In genomic region chr12:124744659-124745467, GRCh38 we compare ENCODE assay signal across 8 cellular contexts.
DNase-seq lines count a peak whose midpoint lies in the region; ATAC-seq and TF ChIP-seq lines count a peak whose summit lies in the region.

No MANE protein-coding gene starts in this region.

- H3K9me3 Mint-ChIP-seq in CD8-positive, alpha-beta memory T cell = no peaks in the 10 kb centered on the region

- H3K27me3 Mint-ChIP-seq in CD8-positive, alpha-beta memory T cell = peaks cover 9 to 21% of the 10 kb centered on the region in 2 donors

- H3K4me1 ChIP-seq in Panc1 (ENCODE audit: control insufficient read depth, insufficient read depth, low read length) = peaks cover 86% of the 10 kb centered on the region
- peaks cover 11% of the 10 kb centered on the region; the same call in 1 of the 2 replicates for H3K4me1 ChIP-seq in iPS-20b (ENCODE audit: insufficient read depth, low read length)
- no peaks in the 10 kb centered on the region for H3K4me1 ChIP-seq in CD8-positive, alpha-beta memory T cell (ENCODE audit: insufficient read depth, low read length)

- H3K4me1 Mint-ChIP-seq in CD8-positive, alpha-beta memory T cell = peaks cover 4 to 6% (median 5%) of the 10 kb centered on the region in 3 donors

- BruUV-seq in Panc1 (replicated peaks; lab: Mats Ljungman, UMichigan) = no TSS peak

- H3K27ac ChIP-seq in Panc1 (ENCODE audit: low read length) (peak overlapping the region; percentile 100), iPS-20b (ENCODE audit: low read length) (peak overlapping the region; percentile 68)
- no peak overlapping the region for H3K27ac ChIP-seq in CD8-positive, alpha-beta memory T cell (ENCODE audit: low read depth, low read length)

- peak overlapping the region; percentile 44; the same call in 1 of the 2 replicates for H3K9ac ChIP-seq in iPS-20b (ENCODE audit: low read depth, low read length)

- ATAC-seq in Panc1 = no peak
- no peak for ATAC-seq in GM18868 (IDR thresholded peaks at IDR 0.05; ENCODE audit: unreplicated experiment)

- POLR2A ChIA-PET in Panc1 (lab: Charles Lee) = no interaction called here
- POLR2A ChIA-PET in CD8-positive, alpha-beta memory T cell (lab: Charles Lee) = no interaction called here

- H3K27ac Mint-ChIP-seq in CD8-positive, alpha-beta memory T cell = no peak overlapping the region

- no peaks in the 10 kb centered on the region for H3K27me3 ChIP-seq in Panc1 (ENCODE audit: control insufficient read depth, insufficient read depth, low read length)
- 0 out of 2 replicates have a peak, but pooled peaks cover 4% of the 10 kb centered on the region for H3K27me3 ChIP-seq in iPS-20b (ENCODE audit: insufficient read depth, low read length)
- no peaks in the 10 kb centered on the region for H3K27me3 ChIP-seq in CD8-positive, alpha-beta memory T cell (ENCODE audit: insufficient read depth, low read length, poor library complexity, severe bottlenecking)

- no peak overlapping the region for H3K4me3 Mint-ChIP-seq in CD8-positive, alpha-beta memory T cell

- TF ChIP-seq CTCF in Panc1 (IDR thresholded peaks at IDR 0.05) = no peak

- H3K9me3 ChIP-seq in Panc1 (ENCODE audit: control insufficient read depth, insufficient read depth, low read depth, low read length) = peaks cover 3% of the 10 kb centered on the region; the same call in 1 of the 2 replicates
- H3K9me3 ChIP-seq in iPS-20b (ENCODE audit: insufficient read depth, low read depth, low read length) = no peaks in the 10 kb centered on the region
- no peaks in the 10 kb centered on the region for H3K9me3 ChIP-seq in CD8-positive, alpha-beta memory T cell (ENCODE audit: low read length)

- H3K4me3 ChIP-seq in Panc1 (ENCODE audit: low read depth in 2 of 2, low read length in 2 of 2) (no peak overlapping the region), iPS-20b (ENCODE audit: low read length) (peak overlapping the region; percentile 21; the same call in 1 of the 2 replicates)
- H3K4me3 ChIP-seq in CD8-positive, alpha-beta memory T cell (ENCODE audit: low read length) = no peak overlapping the region

- H3K36me3 Mint-ChIP-seq in CD8-positive, alpha-beta memory T cell = no peaks in the 10 kb centered on the region

- CTCF ChIA-PET in Panc1 (lab: Charles Lee) = interaction anchor here (0.8 kb wide), 1 partner anchor 14 kb away, joined by 3 read pairs; no protein-coding TSS in a partner anchor
- CTCF ChIA-PET in CD8-positive, alpha-beta memory T cell (lab: Charles Lee) = no interaction called here

- DNase-seq in 8988T (peak; percentile 58), GM19238 (ENCODE audit: insufficient read length, low spot score) (peak; percentile 52), Panc1 (ENCODE audit: low read depth, low spot score) (no peak), islet precursor cell (no peak)
- no peak for DNase-seq in CD8-positive, alpha-beta memory T cell
- DNase-seq in activated CD4-positive, CD25-positive, alpha-beta regulatory T cell treated with anti-CD3 and anti-CD28 coated beads, Interleukin-2, amount 50 U/mL, for 72 hours = no peak

- no peaks in the 10 kb centered on the region for H3K36me3 ChIP-seq in Panc1 (ENCODE audit: control insufficient read depth, insufficient read depth, low read length)
- H3K36me3 ChIP-seq in iPS-20b (ENCODE audit: insufficient read depth, low read depth, low read length) = no peaks in the 10 kb centered on the region
- no peaks in the 10 kb centered on the region for H3K36me3 ChIP-seq in CD8-positive, alpha-beta memory T cell (ENCODE audit: insufficient read depth, low read length)

- in situ Hi-C loops in Panc1 (cut with HindIII; ENCODE audit: low pct_unique_long_range_greater_than_20kb, low sequenced_read_pairs) = no loop called here

- intact Hi-C loops in Panc1 (cut with micrococcal nuclease; ENCODE audit: unreplicated experiment) = no loop called here

Comparison
In these comparisons a context has a peak if more than half of its experiments do, and no peak if none do; other contexts are left out.
1. DNase-seq: peak in 8988T (single experiment) and GM19238 (single experiment); none in Panc1 (single experiment), islet precursor cell (single experiment), CD8-positive, alpha-beta memory T cell (0 of 5) and activated CD4-positive, CD25-positive, alpha-beta regulatory T cell treated with anti-CD3 and anti-CD28 coated beads, Interleukin-2, amount 50 U/mL, for 72 hours (single experiment).